9 cellular contexts compared by ENCODE assay signal in genomic region chr4:60078984-60079383, GRCh38.
"Had no signal": no experiment of that assay in that cellular context is flagged by ENCODE, and none has a peak within 500 bp of the region (broad histone marks: within the 10 kb centered on the region; RNA-seq: fewer than 3 reads in every experiment).

No MANE protein-coding gene starts in this region.

- DNase-seq: GM23248, GOT3, H7, HFFc6, Kasumi-1, KG1 had no signal

- H3K4me1 ChIP-seq: HAP-1 had no signal

- H3K36me3 ChIP-seq: HAP-1 had no signal

- H2AFZ ChIP-seq: GM23248 had no signal

- H3K4me3 ChIP-seq: GM23248, HAP-1 had no signal

- H3K27ac ChIP-seq: GM23248, HL-60 had no signal

- H3K9me3 ChIP-seq: HAP-1 had no signal

- H3K9ac ChIP-seq: GM23248 had no signal

- ATAC-seq: HCT116 had no signal
